ENCODE assay signal across 8 cellular contexts in the genomic region with DNA sequence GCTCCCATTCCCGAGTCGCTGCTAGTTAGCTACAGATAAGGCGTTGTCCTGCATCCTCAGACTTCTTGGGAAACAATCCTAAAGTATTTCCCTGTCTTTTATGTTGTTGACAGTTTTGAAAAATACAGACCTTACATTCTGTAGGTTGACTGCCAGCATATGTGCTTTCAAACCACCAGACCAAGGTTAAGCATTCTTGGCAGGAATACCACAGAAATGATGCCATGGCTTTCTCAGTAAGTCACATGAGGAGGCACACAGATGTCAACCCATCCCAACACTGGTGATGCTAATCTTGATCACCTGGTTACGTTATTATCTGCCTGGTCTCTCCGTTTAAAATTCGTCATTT. TPM values are rescaled to one million over a fixed set of nuclear protein-coding genes. Genes with fewer than 3 reads are reported as not detected.
DNase-seq lines count a peak whose midpoint lies in the region; ATAC-seq and TF ChIP-seq lines count a peak whose summit lies in the region.

No MANE protein-coding gene starts in this region.

- TF ChIP-seq EP300 in tibial nerve (IDR thresholded peaks at IDR 0.05) = no peak

- H3K4me3 ChIP-seq in kidney epithelial cell (ENCODE audit: low read depth, low read length) = peak overlapping the region; percentile 65
- H3K4me3 ChIP-seq in tibial nerve = peak overlapping the region; percentile 65 to 99 (median 91)

- H3K36me3 ChIP-seq in kidney epithelial cell (ENCODE audit: control insufficient read depth, insufficient read depth, low read length) (no peaks in the 10 kb centered on the region), tibial nerve (peaks cover 0 to 20% (median 9%) of the 10 kb centered on the region in 3 donors)

- no peaks in the 10 kb centered on the region for H3K27me3 Mint-ChIP-seq in activated naive CD4-positive, alpha-beta T cell treated with anti-CD3 and anti-CD28 coated beads for 36 hours (ENCODE audit: low read depth)
- H3K27me3 Mint-ChIP-seq in activated naive CD8-positive, alpha-beta T cell treated with anti-CD3 and anti-CD28 coated beads for 36 hours = no peaks in the 10 kb centered on the region

- H3K4me1 Mint-ChIP-seq in activated naive CD4-positive, alpha-beta T cell treated with anti-CD3 and anti-CD28 coated beads for 36 hours (ENCODE audit: low read depth) = peaks cover 26% of the 10 kb centered on the region
- H3K4me1 Mint-ChIP-seq in activated naive CD8-positive, alpha-beta T cell treated with anti-CD3 and anti-CD28 coated beads for 36 hours = peaks cover 22% of the 10 kb centered on the region

- peaks cover 0 to 27% (median 5%) of the 10 kb centered on the region in 4 donors for H3K4me1 ChIP-seq in tibial nerve

- CTCF ChIA-PET in activated naive CD4-positive, alpha-beta T cell treated with anti-CD3 and anti-CD28 coated beads for 36 hours (lab: Charles Lee) = interaction anchor here (0.6 to 1.1 kb wide), 4 partner anchors 46 to 67 kb away, joined by 3 read pairs; no protein-coding TSS in a partner anchor

- no peak for TF ChIP-seq CTCF in kidney epithelial cell (IDR thresholded peaks at IDR 0.05; ENCODE audit: insufficient read depth, low read length, poor library complexity, severe bottlenecking)
- no peak for TF ChIP-seq CTCF in tibial nerve (IDR thresholded peaks at IDR 0.05)

- peak overlapping the region in 1 of 4 donors; percentile 91 for H3K27ac ChIP-seq in tibial nerve

- peak overlapping the region; percentile 92 for H3K4me3 Mint-ChIP-seq in activated naive CD4-positive, alpha-beta T cell treated with anti-CD3 and anti-CD28 coated beads for 36 hours
- H3K4me3 Mint-ChIP-seq in activated naive CD8-positive, alpha-beta T cell treated with anti-CD3 and anti-CD28 coated beads for 36 hours = peak overlapping the region; percentile 99

- ATAC-seq in GM18502 (IDR thresholded peaks at IDR 0.05; ENCODE audit: poor library complexity, unreplicated experiment) (no peak), GM18909 (IDR thresholded peaks at IDR 0.05; ENCODE audit: poor library complexity, unreplicated experiment) (no peak)

- H3K27ac Mint-ChIP-seq in activated naive CD4-positive, alpha-beta T cell treated with anti-CD3 and anti-CD28 coated beads for 36 hours = peak overlapping the region; percentile 91
- H3K27ac Mint-ChIP-seq in activated naive CD8-positive, alpha-beta T cell treated with anti-CD3 and anti-CD28 coated beads for 36 hours = peak overlapping the region; percentile 97

- no peak for DNase-seq in activated naive CD4-positive, alpha-beta T cell treated with anti-CD3 and anti-CD28 coated beads for 36 hours
- DNase-seq in activated naive CD4-positive, alpha-beta T cell (lab: John Stamatoyannopoulos, UW) = no peak
- no peak for DNase-seq in activated naive CD8-positive, alpha-beta T cell treated with anti-CD3 and anti-CD28 coated beads for 36 hours
- DNase-seq in kidney epithelial cell (ENCODE audit: low read depth) = no peak
- DNase-seq in tibial nerve (ENCODE audit: low spot score in 2 of 2) = no peak
- DNase-seq in NCI-H1436 treated with DMSO at 0.1 percent for 48 hours (lab: John Stamatoyannopoulos, UW) = no peak

- no peaks in the 10 kb centered on the region for H3K9me3 ChIP-seq in tibial nerve

- TF ChIP-seq POLR2A in tibial nerve (IDR thresholded peaks at IDR 0.05) = no peak

- H3K9me3 Mint-ChIP-seq in activated naive CD4-positive, alpha-beta T cell treated with anti-CD3 and anti-CD28 coated beads for 36 hours = no peaks in the 10 kb centered on the region
- H3K9me3 Mint-ChIP-seq in activated naive CD8-positive, alpha-beta T cell treated with anti-CD3 and anti-CD28 coated beads for 36 hours = no peaks in the 10 kb centered on the region

- 33 to 38% methylated on average over 6 of the region's 6 CpGs for WGBS in tibial nerve, 2 donors

- H3K36me3 Mint-ChIP-seq in activated naive CD4-positive, alpha-beta T cell treated with anti-CD3 and anti-CD28 coated beads for 36 hours (ENCODE audit: low read depth) = peaks cover 7% of the 10 kb centered on the region
- H3K36me3 Mint-ChIP-seq in activated naive CD8-positive, alpha-beta T cell treated with anti-CD3 and anti-CD28 coated beads for 36 hours = peaks cover 9% of the 10 kb centered on the region

- H3K27me3 ChIP-seq in kidney epithelial cell (ENCODE audit: control insufficient read depth, insufficient read depth, low read length) (no peaks in the 10 kb centered on the region), tibial nerve (no peaks in the 10 kb centered on the region)

- intact Hi-C loops in activated naive CD4-positive, alpha-beta T cell treated with anti-CD3 and anti-CD28 coated beads for 36 hours (cut with micrococcal nuclease) = loop anchor here (2.0 kb wide), 3 partner anchors 49 to 135 kb away; a partner anchor contains a TSS

RNA-seq across cellular contexts. Expression of a gene that starts 0.9 kb away (rescaled TPM):
- 10 to 100 TPM; 48.7 to 51.6 TPM for total RNA-seq in activated naive CD4-positive, alpha-beta T cell treated with anti-CD3 and anti-CD28 coated beads for 36 hours
- 10 to 100 TPM; 45.1 to 45.8 TPM for total RNA-seq in activated naive CD8-positive, alpha-beta T cell treated with anti-CD3 and anti-CD28 coated beads for 36 hours
- total RNA-seq in kidney epithelial cell = 30.3 and 31.7 TPM in 2 replicates
- 10 to 100 TPM; 24.5 to 30.4 (median 28.8) TPM for total RNA-seq in tibial nerve

RNA-seq across cellular contexts. Expression of a gene that starts 47.0 kb away (rescaled TPM):
- total RNA-seq in activated naive CD4-positive, alpha-beta T cell treated with anti-CD3 and anti-CD28 coated beads for 36 hours = 100 to 1,000 TPM; 162 to 183 TPM
- 100 to 1,000 TPM; 142 to 143 TPM for total RNA-seq in activated naive CD8-positive, alpha-beta T cell treated with anti-CD3 and anti-CD28 coated beads for 36 hours
- total RNA-seq in kidney epithelial cell = 213 and 279 TPM in 2 replicates
- 100 to 1,000 TPM; 491 to 540 (median 508) TPM for total RNA-seq in tibial nerve

RNA-seq across cellular contexts. Expression of a gene that starts 49.6 kb away (rescaled TPM):
- total RNA-seq in activated naive CD4-positive, alpha-beta T cell treated with anti-CD3 and anti-CD28 coated beads for 36 hours = 10 to 100 TPM; 73.6 to 73.7 TPM
- total RNA-seq in activated naive CD8-positive, alpha-beta T cell treated with anti-CD3 and anti-CD28 coated beads for 36 hours = 10 to 100 TPM; 72.7 to 76.1 TPM
- total RNA-seq in kidney epithelial cell (24.9 TPM in 2 replicates), tibial nerve (10 to 100 TPM; 23.2 to 32.7 (median 25.8) TPM)
